In the genomic region with DNA sequence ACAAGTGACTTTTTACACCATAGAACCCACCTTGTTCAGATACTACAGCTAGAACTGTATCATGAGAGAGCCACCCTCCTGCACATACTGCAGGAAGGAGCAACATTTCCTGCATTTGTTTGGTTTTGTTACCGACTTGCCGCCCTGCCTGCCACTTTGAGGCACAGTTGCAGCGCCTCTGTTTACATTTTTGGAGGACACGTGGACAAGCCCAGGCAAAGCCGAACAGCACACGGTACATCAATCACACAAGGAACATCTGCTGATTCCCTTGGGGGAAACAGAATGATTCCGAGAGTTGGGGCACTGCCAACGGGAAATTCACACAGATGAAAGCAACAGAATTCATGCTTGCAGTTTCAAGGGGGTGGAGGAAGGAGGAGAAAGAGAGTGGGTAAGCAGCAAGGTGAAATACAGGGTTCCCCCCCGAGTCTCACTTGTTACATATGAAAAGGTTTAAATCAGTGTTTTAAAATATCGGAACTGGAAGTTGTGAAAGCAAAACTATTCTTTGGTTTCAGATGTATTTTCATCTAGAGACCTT, we compare ENCODE assay signal across 8 cellular contexts.
DNase-seq lines count a peak whose midpoint lies in the region; ATAC-seq and TF ChIP-seq lines count a peak whose summit lies in the region.

No MANE protein-coding gene starts in this region.

- ATAC-seq in central memory CD8-positive, alpha-beta T cell (replicated peaks; ENCODE audit: extremely low read depth, poor library complexity, severe bottlenecking) = peak; percentile 42
- peak; percentile 60 to 69 for ATAC-seq in lower lobe of right lung

- H3K27ac ChIP-seq in lower lobe of right lung = peak overlapping the region; percentile 69

- H3K4me1 Mint-ChIP-seq in central memory CD8-positive, alpha-beta T cell = peaks cover 81% of the 10 kb centered on the region

- H3K4me1 ChIP-seq in lower lobe of right lung = peaks cover 57% of the 10 kb centered on the region

- TF ChIP-seq CTCF in GM12864 (IDR thresholded peaks at IDR 0.05; ENCODE audit: low read depth, low read length, missing control alignments) (no peak), lower lobe of right lung (IDR thresholded peaks at IDR 0.05) (no peak)

- peaks cover 5% of the 10 kb centered on the region for H3K9me3 Mint-ChIP-seq in central memory CD8-positive, alpha-beta T cell

- no peaks in the 10 kb centered on the region for H3K27me3 Mint-ChIP-seq in central memory CD8-positive, alpha-beta T cell

- peak overlapping the region; percentile 51 for H3K4me3 ChIP-seq in GM12864 (ENCODE audit: low read depth, low read length)
- peak overlapping the region; percentile 43 for H3K4me3 ChIP-seq in lower lobe of right lung

- H3K36me3 ChIP-seq in lower lobe of right lung = no peaks in the 10 kb centered on the region

- H3K9me3 ChIP-seq in lower lobe of right lung = no peaks in the 10 kb centered on the region

- H3K4me3 Mint-ChIP-seq in central memory CD8-positive, alpha-beta T cell = peak overlapping the region; percentile 81

- H3K36me3 Mint-ChIP-seq in central memory CD8-positive, alpha-beta T cell (ENCODE audit: insufficient read depth) = peaks cover 6% of the 10 kb centered on the region

- peak; percentile 82 for DNase-seq in GM12864 (ENCODE audit: low read depth)
- DNase-seq in HCEC 1CT = peak; percentile 77
- peak; percentile 93 for DNase-seq in NCI-H1105 (lab: John Stamatoyannopoulos, UW)
- DNase-seq in T-helper 9 cell = peak; percentile 16
- peak; percentile 18 to 28 for DNase-seq in central memory CD8-positive, alpha-beta T cell (ENCODE audit: low spot score in 2 of 2)
- peak; percentile 46 for DNase-seq in lower lobe of right lung
- DNase-seq in stimulated activated CD8-positive, alpha-beta memory T cell treated with anti-CD3 and anti-CD28 coated beads, Interleukin-4, amount 100 ng/mL, for 24 hours (ENCODE audit: low read depth) = peak; percentile 23
- DNase-seq in SKM-1 treated with dmso at 0.1 percent for 144 hours (lab: John Stamatoyannopoulos, UW; ENCODE audit: unreplicated experiment) = no peak

- intact Hi-C loops in lower lobe of right lung (cut with DNase I) = no loop called here

- peak overlapping the region; percentile 94 for H3K27ac Mint-ChIP-seq in central memory CD8-positive, alpha-beta T cell (ENCODE audit: low read depth)

- H3K27me3 ChIP-seq in lower lobe of right lung (ENCODE audit: low read depth) = no peaks in the 10 kb centered on the region
